12 cellular contexts compared by ENCODE assay signal in the genomic region with DNA sequence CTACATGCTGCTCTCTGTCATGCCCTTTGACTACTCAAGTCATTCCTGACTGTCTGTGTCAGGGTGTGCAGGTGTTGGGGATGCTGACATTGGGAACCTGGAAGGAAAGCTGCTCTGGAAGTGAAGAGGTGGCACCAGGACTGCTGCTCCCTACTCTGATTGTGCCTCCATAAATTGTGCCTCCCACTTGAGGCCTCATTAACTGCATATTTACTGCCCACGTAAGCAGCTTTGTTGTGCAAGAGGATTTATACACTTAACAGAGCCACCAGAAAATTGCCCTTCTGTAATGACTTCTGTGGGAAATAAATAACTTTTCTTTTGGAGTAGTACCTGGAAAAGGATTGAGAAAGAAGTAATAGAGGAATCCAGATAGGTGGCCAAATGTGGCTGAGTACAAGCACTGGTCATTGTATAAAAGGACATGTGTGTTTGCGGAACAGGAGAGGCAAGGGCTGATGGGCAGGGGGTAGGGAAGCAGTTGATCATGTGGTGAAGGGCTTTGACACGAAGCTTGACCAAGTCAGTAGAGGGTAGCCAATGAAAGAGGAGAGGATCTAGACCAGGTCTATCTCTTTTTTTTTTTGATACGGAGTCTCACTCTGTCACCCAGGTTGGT.
"Had no signal": no experiment of that assay in that cellular context is flagged by ENCODE, and none has a peak within 500 bp of the region (broad histone marks: within the 10 kb centered on the region; RNA-seq: fewer than 3 reads in every experiment).

No MANE protein-coding gene starts in this region.

- H3K9me3 ChIP-seq: adrenal gland, tibial artery had no signal

- H3K36me3 ChIP-seq: adrenal gland, tibial artery had no signal

- ATAC-seq: effector memory CD8-positive, alpha-beta T cell; T-helper 17 cell had no signal

- H3K27ac ChIP-seq: adrenal gland, tibial artery had no signal

- H3K4me3 ChIP-seq: adrenal gland, tibial artery had no signal

- DNase-seq: activated B cell treated with CpG ODN at 0.5 μM for 24 hours; activated CD4-positive, alpha-beta T cell treated with anti-CD3 and anti-CD28 coated beads, Interleukin-2, amount 10 ng/mL, durations not matched to agents 24 days and 14 days; activated CD8-positive, alpha-beta memory T cell treated with anti-CD3 and anti-CD28 coated beads for 24 hours; activated naive CD4-positive, alpha-beta T cell treated with anti-CD3 and anti-CD28 coated beads, Interleukin-2, amount 10 ng/mL, durations not matched to agents 7 days and 5 days; adrenal gland; caudate nucleus; effector memory CD8-positive, alpha-beta T cell; erythroblast; hypothalamus; mammary epithelial cell; T-helper 17 cell; tibial artery had no signal

- H3K4me1 ChIP-seq: adrenal gland, tibial artery had no signal
